In the genomic region with DNA sequence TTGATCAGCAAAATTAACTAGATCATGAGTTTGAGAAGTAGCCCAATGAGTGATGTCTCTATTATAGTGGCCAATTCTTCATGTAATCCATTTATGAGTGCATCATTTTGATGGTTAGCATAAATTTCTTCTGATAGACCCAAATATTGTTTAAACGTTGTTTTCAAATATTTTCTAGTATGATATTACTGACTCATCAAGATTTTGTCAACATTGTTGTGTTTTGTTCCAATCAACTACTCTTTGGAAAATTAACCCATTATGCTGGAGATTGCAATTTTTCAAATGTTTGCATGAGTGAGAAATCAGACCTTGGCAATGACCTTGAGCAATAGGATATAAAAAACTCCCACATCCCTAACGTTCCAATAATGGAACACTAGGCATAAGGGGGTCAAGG, we compare ENCODE assay signal across 32 cellular contexts.
"Had no signal": no experiment of that assay in that cellular context is flagged by ENCODE, and none has a peak within 500 bp of the region (broad histone marks: within the 10 kb centered on the region; RNA-seq: fewer than 3 reads in every experiment).

No MANE protein-coding gene starts in this region.

- H3K4me1 ChIP-seq: adrenal gland, ascending aorta, body of pancreas, breast epithelium had no signal

- H3K27ac ChIP-seq: adrenal gland, ascending aorta, body of pancreas, brain microvascular endothelial cell, breast epithelium, cardiac muscle cell had no signal

- ATAC-seq: activated naive CD4-positive, alpha-beta T cell treated with anti-CD3 and anti-CD28 coated beads, Interleukin-2, amount 50 U/mL, for 72 hours; activated naive CD8-positive, alpha-beta T cell treated with anti-CD3 and anti-CD28 coated beads, Interleukin-2, amount 50 U/mL, for 24 hours; activated T-cell treated with anti-CD3 and anti-CD28 coated beads, Interleukin-2, amount 50 U/mL, for 4 hours; activated T-cell treated with anti-CD3 and anti-CD28 coated beads, Interleukin-2, amount 50 U/mL, for 72 hours; activated T-helper 17 cell treated with anti-CD3 and anti-CD28 coated beads, Interleukin-2, amount 50 U/mL, for 72 hours; body of pancreas had no signal

- H3K27me3 ChIP-seq: adrenal gland, ascending aorta, body of pancreas, brain microvascular endothelial cell, breast epithelium, cardiac muscle cell had no signal

- H3K9me3 ChIP-seq: adrenal gland, ascending aorta, body of pancreas, breast epithelium had no signal

- H3K4me3 ChIP-seq: adrenal gland, ascending aorta, body of pancreas, breast epithelium, cardiac muscle cell had no signal

- H3K36me3 ChIP-seq: adrenal gland, ascending aorta, brain microvascular endothelial cell, breast epithelium, cardiac muscle cell had no signal

- FAIRE-seq: bronchial epithelial cell had no signal

- DNase-seq: activated effector memory CD4-positive, alpha-beta T cell treated with anti-CD3 and anti-CD28 coated beads, Interleukin-2, amount 50 U/mL, for 16 hours; activated effector memory CD4-positive, alpha-beta T cell treated with Interleukin-2 at 50 U/mL for 16 hours; activated gamma-delta T cell; activated gamma-delta T cell treated with Interleukin-2 at 50 U/mL for 16 hours; activated naive CD4-positive, alpha-beta T cell; activated naive CD4-positive, alpha-beta T cell treated with anti-CD3 and anti-CD28 coated beads for 36 hours; activated naive CD4-positive, alpha-beta T cell treated with anti-CD3 and anti-CD28 coated beads, Interleukin-2, amount 10 ng/mL, durations not matched to agents 7 days and 5 days; activated naive CD4-positive, alpha-beta T cell treated with anti-CD3 and anti-CD28 coated beads, Interleukin-2, amount 50 U/mL, for 16 hours; activated naive CD4-positive, alpha-beta T cell treated with Interleukin-2 at 50 U/mL for 16 hours; activated naive CD8-positive, alpha-beta T cell treated with anti-CD3 and anti-CD28 coated beads for 36 hours; activated naive CD8-positive, alpha-beta T cell treated with anti-CD3 and anti-CD28 coated beads, Interleukin-2, amount 10 ng/mL, durations not matched to agents 7 days and 5 days; activated naive CD8-positive, alpha-beta T cell treated with anti-CD3 and anti-CD28 coated beads, Interleukin-2, amount 50 U/mL, for 24 hours; activated T-cell treated with anti-CD3 and anti-CD28 coated beads, Interleukin-2, amount 50 U/mL, for 24 hours; activated T-cell treated with anti-CD3 and anti-CD28 coated beads, Interleukin-2, amount 50 U/mL, for 4 hours; activated T-cell treated with anti-CD3 and anti-CD28 coated beads, Interleukin-2, amount 50 U/mL, for 48 hours; activated T-cell treated with anti-CD3 and anti-CD28 coated beads, Interleukin-2, amount 50 U/mL, for 72 hours; adrenal gland; amniotic stem cell; amygdala; anterior cingulate cortex; aorta; body of pancreas; brain microvascular endothelial cell; caudate nucleus; central memory CD4-positive, alpha-beta T cell; cerebellar nuclear complex had no signal
